Comparison of ENCODE assay signal across 2 cellular contexts in the genomic region with DNA sequence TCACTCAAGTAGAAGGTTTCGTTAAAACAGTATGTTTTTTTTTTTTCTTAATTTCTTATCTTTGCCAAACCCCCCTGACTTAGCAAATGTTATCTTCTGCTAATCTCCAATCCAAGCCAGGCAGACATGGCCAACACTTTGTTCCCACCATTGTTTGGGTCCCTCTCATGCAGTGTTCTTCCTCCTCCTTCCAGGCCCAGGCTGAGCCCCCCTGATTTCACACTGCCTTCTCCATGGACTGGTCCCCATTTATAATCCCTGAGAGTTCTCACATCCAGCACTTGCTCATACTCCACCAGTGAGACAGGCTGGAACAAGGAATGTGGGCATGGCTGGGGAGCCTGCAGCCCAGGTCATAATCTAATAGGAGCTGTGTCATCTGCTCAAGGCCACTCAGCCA.
TF ChIP-seq lines count a peak whose summit lies in the region.

No MANE protein-coding gene starts in this region.

TF ChIP-seq in SK-N-SH, 30 proteins besides CTCF, POLR2A, EP300 and RAD21 (continued from another document):
- TF ChIP-seq, protein P1, sequence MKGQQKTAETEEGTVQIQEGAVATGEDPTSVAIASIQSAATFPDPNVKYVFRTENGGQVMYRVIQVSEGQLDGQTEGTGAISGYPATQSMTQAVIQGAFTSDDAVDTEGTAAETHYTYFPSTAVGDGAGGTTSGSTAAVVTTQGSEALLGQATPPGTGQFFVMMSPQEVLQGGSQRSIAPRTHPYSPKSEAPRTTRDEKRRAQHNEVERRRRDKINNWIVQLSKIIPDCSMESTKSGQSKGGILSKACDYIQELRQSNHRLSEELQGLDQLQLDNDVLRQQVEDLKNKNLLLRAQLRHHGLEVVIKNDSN (IDR thresholded peaks at IDR 0.05; ENCODE audit: borderline replicate concordance, low read depth), result no peak
- TF ChIP-seq SIN3A (IDR thresholded peaks at IDR 0.05; ENCODE audit: borderline replicate concordance, low read depth, low read length) (no peak), GABPA (IDR thresholded peaks at IDR 0.05; ENCODE audit: low read depth) (no peak), RFX5 (IDR thresholded peaks at IDR 0.05; ENCODE audit: low read length) (no peak), RXRA (IDR thresholded peaks at IDR 0.05; ENCODE audit: borderline replicate concordance, low read depth) (no peak), TCF12 (IDR thresholded peaks at IDR 0.05) (no peak), FOXM1 (IDR thresholded peaks at IDR 0.05; ENCODE audit: low read depth) (no peak), TAF1 (IDR thresholded peaks at IDR 0.05; ENCODE audit: borderline replicate concordance, low read depth, low read length) (no peak)
- TF ChIP-seq, protein P2, sequence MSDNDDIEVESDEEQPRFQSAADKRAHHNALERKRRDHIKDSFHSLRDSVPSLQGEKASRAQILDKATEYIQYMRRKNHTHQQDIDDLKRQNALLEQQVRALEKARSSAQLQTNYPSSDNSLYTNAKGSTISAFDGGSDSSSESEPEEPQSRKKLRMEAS (IDR thresholded peaks at IDR 0.05; ENCODE audit: low read depth), result no peak

TF ChIP-seq in SK-N-SH treated with all-trans-retinoic acid at 6 μM for 48 hours, 23 proteins besides CTCF, POLR2A, EP300 and RAD21 (continued from another document):
- TF ChIP-seq, protein P3, sequence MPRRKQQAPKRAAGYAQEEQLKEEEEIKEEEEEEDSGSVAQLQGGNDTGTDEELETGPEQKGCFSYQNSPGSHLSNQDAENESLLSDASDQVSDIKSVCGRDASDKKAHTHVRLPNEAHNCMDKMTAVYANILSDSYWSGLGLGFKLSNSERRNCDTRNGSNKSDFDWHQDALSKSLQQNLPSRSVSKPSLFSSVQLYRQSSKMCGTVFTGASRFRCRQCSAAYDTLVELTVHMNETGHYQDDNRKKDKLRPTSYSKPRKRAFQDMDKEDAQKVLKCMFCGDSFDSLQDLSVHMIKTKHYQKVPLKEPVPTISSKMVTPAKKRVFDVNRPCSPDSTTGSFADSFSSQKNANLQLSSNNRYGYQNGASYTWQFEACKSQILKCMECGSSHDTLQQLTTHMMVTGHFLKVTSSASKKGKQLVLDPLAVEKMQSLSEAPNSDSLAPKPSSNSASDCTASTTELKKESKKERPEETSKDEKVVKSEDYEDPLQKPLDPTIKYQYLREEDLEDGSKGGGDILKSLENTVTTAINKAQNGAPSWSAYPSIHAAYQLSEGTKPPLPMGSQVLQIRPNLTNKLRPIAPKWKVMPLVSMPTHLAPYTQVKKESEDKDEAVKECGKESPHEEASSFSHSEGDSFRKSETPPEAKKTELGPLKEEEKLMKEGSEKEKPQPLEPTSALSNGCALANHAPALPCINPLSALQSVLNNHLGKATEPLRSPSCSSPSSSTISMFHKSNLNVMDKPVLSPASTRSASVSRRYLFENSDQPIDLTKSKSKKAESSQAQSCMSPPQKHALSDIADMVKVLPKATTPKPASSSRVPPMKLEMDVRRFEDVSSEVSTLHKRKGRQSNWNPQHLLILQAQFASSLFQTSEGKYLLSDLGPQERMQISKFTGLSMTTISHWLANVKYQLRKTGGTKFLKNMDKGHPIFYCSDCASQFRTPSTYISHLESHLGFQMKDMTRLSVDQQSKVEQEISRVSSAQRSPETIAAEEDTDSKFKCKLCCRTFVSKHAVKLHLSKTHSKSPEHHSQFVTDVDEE (CRISPR knock-in tag; IDR thresholded peaks at IDR 0.05), result no peak
- TF ChIP-seq, protein P4, sequence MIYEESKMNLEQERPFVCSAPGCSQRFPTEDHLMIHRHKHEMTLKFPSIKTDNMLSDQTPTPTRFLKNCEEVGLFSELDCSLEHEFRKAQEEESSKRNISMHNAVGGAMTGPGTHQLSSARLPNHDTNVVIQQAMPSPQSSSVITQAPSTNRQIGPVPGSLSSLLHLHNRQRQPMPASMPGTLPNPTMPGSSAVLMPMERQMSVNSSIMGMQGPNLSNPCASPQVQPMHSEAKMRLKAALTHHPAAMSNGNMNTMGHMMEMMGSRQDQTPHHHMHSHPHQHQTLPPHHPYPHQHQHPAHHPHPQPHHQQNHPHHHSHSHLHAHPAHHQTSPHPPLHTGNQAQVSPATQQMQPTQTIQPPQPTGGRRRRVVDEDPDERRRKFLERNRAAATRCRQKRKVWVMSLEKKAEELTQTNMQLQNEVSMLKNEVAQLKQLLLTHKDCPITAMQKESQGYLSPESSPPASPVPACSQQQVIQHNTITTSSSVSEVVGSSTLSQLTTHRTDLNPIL (CRISPR knock-in tag; IDR thresholded peaks at IDR 0.05; ENCODE audit: low read depth), result no peak
- no peak for TF ChIP-seq RARB (CRISPR knock-in tag; IDR thresholded peaks at IDR 0.05)
- no peak for TF ChIP-seq CSDC2 (CRISPR knock-in tag; IDR thresholded peaks at IDR 0.05)
- TF ChIP-seq PPARA (CRISPR knock-in tag; IDR thresholded peaks at IDR 0.05; ENCODE audit: borderline replicate concordance), result no peak
- no peak for TF ChIP-seq ZNF8 (CRISPR knock-in tag; IDR thresholded peaks at IDR 0.05)
- TF ChIP-seq, protein P5, sequence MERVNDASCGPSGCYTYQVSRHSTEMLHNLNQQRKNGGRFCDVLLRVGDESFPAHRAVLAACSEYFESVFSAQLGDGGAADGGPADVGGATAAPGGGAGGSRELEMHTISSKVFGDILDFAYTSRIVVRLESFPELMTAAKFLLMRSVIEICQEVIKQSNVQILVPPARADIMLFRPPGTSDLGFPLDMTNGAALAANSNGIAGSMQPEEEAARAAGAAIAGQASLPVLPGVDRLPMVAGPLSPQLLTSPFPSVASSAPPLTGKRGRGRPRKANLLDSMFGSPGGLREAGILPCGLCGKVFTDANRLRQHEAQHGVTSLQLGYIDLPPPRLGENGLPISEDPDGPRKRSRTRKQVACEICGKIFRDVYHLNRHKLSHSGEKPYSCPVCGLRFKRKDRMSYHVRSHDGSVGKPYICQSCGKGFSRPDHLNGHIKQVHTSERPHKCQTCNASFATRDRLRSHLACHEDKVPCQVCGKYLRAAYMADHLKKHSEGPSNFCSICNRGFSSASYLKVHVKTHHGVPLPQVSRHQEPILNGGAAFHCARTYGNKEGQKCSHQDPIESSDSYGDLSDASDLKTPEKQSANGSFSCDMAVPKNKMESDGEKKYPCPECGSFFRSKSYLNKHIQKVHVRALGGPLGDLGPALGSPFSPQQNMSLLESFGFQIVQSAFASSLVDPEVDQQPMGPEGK (CRISPR knock-in tag; IDR thresholded peaks at IDR 0.05; ENCODE audit: borderline replicate concordance), result no peak
- no peak for TF ChIP-seq TCF4 (CRISPR knock-in tag; IDR thresholded peaks at IDR 0.05; ENCODE audit: borderline replicate concordance)
- TF ChIP-seq, protein P6, sequence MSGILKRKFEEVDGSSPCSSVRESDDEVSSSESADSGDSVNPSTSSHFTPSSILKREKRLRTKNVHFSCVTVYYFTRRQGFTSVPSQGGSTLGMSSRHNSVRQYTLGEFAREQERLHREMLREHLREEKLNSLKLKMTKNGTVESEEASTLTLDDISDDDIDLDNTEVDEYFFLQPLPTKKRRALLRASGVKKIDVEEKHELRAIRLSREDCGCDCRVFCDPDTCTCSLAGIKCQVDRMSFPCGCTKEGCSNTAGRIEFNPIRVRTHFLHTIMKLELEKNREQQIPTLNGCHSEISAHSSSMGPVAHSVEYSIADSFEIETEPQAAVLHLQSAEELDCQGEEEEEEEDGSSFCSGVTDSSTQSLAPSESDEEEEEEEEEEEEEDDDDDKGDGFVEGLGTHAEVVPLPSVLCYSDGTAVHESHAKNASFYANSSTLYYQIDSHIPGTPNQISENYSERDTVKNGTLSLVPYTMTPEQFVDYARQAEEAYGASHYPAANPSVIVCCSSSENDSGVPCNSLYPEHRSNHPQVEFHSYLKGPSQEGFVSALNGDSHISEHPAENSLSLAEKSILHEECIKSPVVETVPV (CRISPR knock-in tag; IDR thresholded peaks at IDR 0.05), result no peak
- TF ChIP-seq SNAI2 (CRISPR knock-in tag; IDR thresholded peaks at IDR 0.05), result no peak
- no peak for TF ChIP-seq ZNF565 (CRISPR knock-in tag; conservative IDR thresholded peaks at IDR 0.05; ENCODE audit: low read depth)
- TF ChIP-seq TOX (CRISPR knock-in tag; IDR thresholded peaks at IDR 0.05; ENCODE audit: borderline replicate concordance), result no peak
- no peak for TF ChIP-seq BACH2 (CRISPR knock-in tag; IDR thresholded peaks at IDR 0.05; ENCODE audit: borderline replicate concordance)
- no peak for TF ChIP-seq ZFP3 (CRISPR knock-in tag; IDR thresholded peaks at IDR 0.05)
- no peak for TF ChIP-seq ZNF70 (CRISPR knock-in tag; IDR thresholded peaks at IDR 0.05)
- TF ChIP-seq ESRRG (CRISPR knock-in tag; IDR thresholded peaks at IDR 0.05), result no peak
- TF ChIP-seq ARNTL (CRISPR knock-in tag; IDR thresholded peaks at IDR 0.05; ENCODE audit: borderline replicate concordance, low read depth), result no peak
